Comparison of ENCODE assay signal across 1 cellular context in the genomic region with DNA sequence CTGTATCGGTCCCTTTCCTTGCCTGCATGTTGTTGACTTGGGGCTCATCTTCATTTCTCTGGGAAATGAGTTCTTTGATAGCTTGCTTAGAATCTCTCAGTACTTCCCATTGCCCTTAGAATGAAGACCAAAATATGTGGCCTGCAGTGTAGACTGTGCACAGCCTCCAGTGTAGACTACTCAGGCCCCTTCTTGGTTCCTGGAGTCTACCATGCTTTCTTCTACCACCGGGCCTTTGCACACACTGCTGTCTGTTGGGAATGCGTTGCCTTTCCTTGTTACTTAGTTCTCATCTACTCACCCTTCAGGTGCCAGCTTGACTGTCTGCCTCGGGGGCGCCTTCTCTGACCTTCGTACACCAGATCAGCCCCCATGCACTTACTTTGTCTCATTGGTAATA.
TF ChIP-seq lines count a peak whose summit lies in the region.

No MANE protein-coding gene starts in this region.

TF ChIP-seq in H1, 55 proteins besides CTCF, POLR2A, EP300 and RAD21:
- TF ChIP-seq TAF1 (IDR thresholded peaks at IDR 0.05; ENCODE audit: low read depth, low read length) (no peak), KDM1A (IDR thresholded peaks at IDR 0.05; ENCODE audit: borderline replicate concordance, low read length) (peak; percentile 15; the same call in 1 of the 2 replicates), SAP30 (IDR thresholded peaks at IDR 0.05; ENCODE audit: insufficient read depth, insufficient replicate concordance, low read length) (no peak)
